In the genomic region with DNA sequence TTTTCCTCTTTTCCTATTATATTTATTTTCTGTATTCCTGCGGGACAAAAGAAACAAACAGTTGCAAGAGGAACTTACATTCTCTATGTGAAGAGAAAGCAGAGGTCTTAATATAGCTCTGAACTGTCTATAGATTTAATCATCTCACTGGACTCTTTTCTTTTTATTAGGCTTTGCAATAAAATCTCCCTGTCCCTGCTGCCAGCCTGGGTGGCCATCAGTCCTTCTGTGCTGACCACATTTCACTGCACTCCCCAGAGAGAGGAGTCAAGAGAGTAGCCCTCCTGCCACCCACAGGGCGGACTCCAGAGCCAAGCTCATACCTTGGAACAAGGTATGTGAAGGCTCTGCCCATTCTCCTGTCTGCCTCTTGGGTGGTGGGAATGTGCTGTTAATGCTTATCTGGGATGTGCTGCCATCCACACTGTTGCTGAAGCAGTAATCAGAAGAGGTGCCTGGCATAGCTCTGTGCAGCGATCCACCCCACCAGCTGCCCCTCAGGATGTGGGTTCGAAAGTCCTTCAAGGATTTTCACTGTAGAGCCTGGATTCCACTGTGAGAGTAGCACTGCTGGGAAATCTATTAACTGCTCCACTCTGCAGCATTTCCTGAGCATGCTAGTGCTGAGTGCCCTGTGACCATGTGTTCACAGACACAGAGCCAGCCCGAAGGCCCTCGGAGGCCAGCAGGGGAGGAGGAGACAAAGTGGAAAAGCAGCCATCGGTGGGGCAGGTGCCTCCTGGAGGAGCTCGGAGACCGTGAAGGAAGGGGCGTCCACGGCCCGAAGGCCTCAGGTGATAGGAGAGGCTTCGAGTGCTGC, we compare ENCODE assay signal across 1 cellular context.
TF ChIP-seq lines count a peak whose summit lies in the region.

No MANE protein-coding gene starts in this region.

TF ChIP-seq in WTC11, 78 proteins besides CTCF, POLR2A, EP300 and RAD21:
- TF ChIP-seq, protein P1, sequence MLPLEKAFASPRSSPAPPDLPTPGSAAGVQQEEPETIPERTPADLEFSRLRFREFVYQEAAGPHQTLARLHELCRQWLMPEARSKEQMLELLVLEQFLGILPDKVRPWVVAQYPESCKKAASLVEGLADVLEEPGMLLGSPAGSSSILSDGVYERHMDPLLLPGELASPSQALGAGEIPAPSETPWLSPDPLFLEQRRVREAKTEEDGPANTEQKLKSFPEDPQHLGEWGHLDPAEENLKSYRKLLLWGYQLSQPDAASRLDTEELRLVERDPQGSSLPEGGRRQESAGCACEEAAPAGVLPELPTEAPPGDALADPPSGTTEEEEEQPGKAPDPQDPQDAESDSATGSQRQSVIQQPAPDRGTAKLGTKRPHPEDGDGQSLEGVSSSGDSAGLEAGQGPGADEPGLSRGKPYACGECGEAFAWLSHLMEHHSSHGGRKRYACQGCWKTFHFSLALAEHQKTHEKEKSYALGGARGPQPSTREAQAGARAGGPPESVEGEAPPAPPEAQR (CRISPR knock-in tag; IDR thresholded peaks at IDR 0.05) = no peak
